Comparison of ENCODE assay signal across 26 cellular contexts in genomic region chr18:76644580-76644979, GRCh38.
"Had no signal": no experiment of that assay in that cellular context is flagged by ENCODE, and none has a peak within 500 bp of the region (broad histone marks: within the 10 kb centered on the region; RNA-seq: fewer than 3 reads in every experiment).

No MANE protein-coding gene starts in this region.

- FAIRE-seq: colon, endothelial cell of umbilical vein had no signal

- H3K4me1 Mint-ChIP-seq: endodermal cell had no signal

- H3K27ac ChIP-seq: colonic mucosa, coronary artery, dorsolateral prefrontal cortex, epithelial cell of prostate, esophagus muscularis mucosa, esophagus squamous epithelium, foreskin keratinocyte, gastrocnemius medialis, gastroesophageal sphincter, heart left ventricle, heart right ventricle had no signal

- H3K9me3 Mint-ChIP-seq: dendritic cell treated with granulocyte-macrophage colony-stimulating factor and Interleukin-4, amounts not matched to agents 40 ng/mL and 50 ng/mL, for 4 days; effector memory CD8-positive, alpha-beta T cell had no signal

- H3K9me3 ChIP-seq: colonic mucosa, esophagus muscularis mucosa, esophagus squamous epithelium, gastrocnemius medialis, gastroesophageal sphincter, heart left ventricle, heart right ventricle had no signal

- H3K36me3 ChIP-seq: colonic mucosa, esophagus muscularis mucosa, esophagus squamous epithelium, gastrocnemius medialis, gastroesophageal sphincter, heart left ventricle, heart right ventricle had no signal

- H3K4me3 ChIP-seq: colonic mucosa, coronary artery, dorsolateral prefrontal cortex, esophagus muscularis mucosa, esophagus squamous epithelium, gastrocnemius medialis, gastroesophageal sphincter, heart left ventricle, heart right ventricle had no signal

- DNase-seq: colonic mucosa; cortex of kidney; dermis blood vessel endothelial cell; dorsolateral prefrontal cortex; effector CD4-positive, alpha-beta T cell; effector CD8-positive, alpha-beta T cell; effector memory CD4-positive, alpha-beta T cell; effector memory CD8-positive, alpha-beta T cell; endodermal cell; erythroblast; esophagus squamous epithelium; foreskin keratinocyte; foreskin melanocyte; gastrocnemius medialis; glutamatergic neuron; head of caudate nucleus; heart left ventricle; heart right ventricle had no signal

- H3K27ac Mint-ChIP-seq: dendritic cell treated with granulocyte-macrophage colony-stimulating factor and Interleukin-4, amounts not matched to agents 40 ng/mL and 50 ng/mL, for 4 days; effector memory CD8-positive, alpha-beta T cell; endodermal cell had no signal

- H3K27me3 ChIP-seq: colonic mucosa, esophagus muscularis mucosa, esophagus squamous epithelium, gastrocnemius medialis, gastroesophageal sphincter, heart left ventricle had no signal

- H3K4me1 ChIP-seq: colonic mucosa, esophagus muscularis mucosa, esophagus squamous epithelium, foreskin keratinocyte, gastrocnemius medialis, gastroesophageal sphincter, heart left ventricle, heart right ventricle had no signal

- ATAC-seq: effector memory CD8-positive, alpha-beta T cell; esophagus mucosa; gastrocnemius medialis; gastroesophageal sphincter; heart left ventricle; heart right ventricle had no signal

- H3K4me3 Mint-ChIP-seq: dendritic cell treated with granulocyte-macrophage colony-stimulating factor and Interleukin-4, amounts not matched to agents 40 ng/mL and 50 ng/mL, for 4 days; effector memory CD8-positive, alpha-beta T cell; endodermal cell had no signal
